In genomic region chr7:159061209-159061608, GRCh38 we compare ENCODE assay signal across 17 cellular contexts.
DNase-seq lines count a peak whose midpoint lies in the region; ATAC-seq, FAIRE-seq and TF ChIP-seq lines count a peak whose summit lies in the region.
"Had no signal": no experiment of that assay in that cellular context is flagged by ENCODE, and none has a peak within 500 bp of the region (broad histone marks: within the 10 kb centered on the region; RNA-seq: fewer than 3 reads in every experiment).

No MANE protein-coding gene starts in this region.

- H4K91ac ChIP-seq in H1 (replicated peaks; ENCODE audit: insufficient read length, low read length) = no peak overlapping the region
- H4K91ac ChIP-seq in mesenchymal stem cell (ENCODE audit: low read length) = no peak overlapping the region

- WGBS in H1 (ENCODE audit: extremely low coverage in 1 of 2, insufficient coverage in 1 of 2, insufficient read length in 1 of 2, insufficient replicate concordance in 2 of 2, low coverage in 1 of 2, low lambda C conversion rate in 2 of 2, missing lambda C conversion rate in 1 of 2), 2 experiments = 94% methylated on average over 4 of the region's 4 CpGs; no CpG with 5 or more reads in 1 of the 2 experiments
- WGBS in testis, 2 donors = 66 to 87% methylated on average over 4 of the region's 4 CpGs
- 88% methylated on average over 3 of the region's 4 CpGs for WGBS in mesenchymal stem cell
- WGBS in tibial nerve, 2 donors = 89 to 90% methylated on average over 4 of the region's 4 CpGs

- no peaks in the 10 kb centered on the region for H3K9me3 Mint-ChIP-seq in mesothelial cell of epicardium

- H3K4me1 ChIP-seq in H1 (replicated peaks in 1 of 4; ENCODE audit: control insufficient read depth in 3 of 4, insufficient read depth in 4 of 4, low read length in 3 of 4) = peaks cover 0 to 4% (median 2%) of the 10 kb centered on the region in 4 experiments; a peak in 1 of 7 replicates
- H3K4me1 ChIP-seq in testis = peaks cover 6% of the 10 kb centered on the region
- H3K4me1 ChIP-seq in mesenchymal stem cell (ENCODE audit: control insufficient read depth, insufficient read depth, low read depth, low read length) = peaks cover 8% of the 10 kb centered on the region
- no peaks in the 10 kb centered on the region for H3K4me1 ChIP-seq in tibial nerve

- intact Hi-C loops in testis (cut with DNase I; ENCODE audit: low total_unique reads) = no loop called here

- H4K5ac ChIP-seq in H1 (ENCODE audit: insufficient read length, low read depth, low read length) = no peak overlapping the region

- POLR2A ChIA-PET in H1 (lab: Charles Lee; ENCODE audit: partially characterized antibody) = no interaction called here

- DNase-seq in H1 (ENCODE audit: low read depth in 1 of 2, low spot score in 2 of 2) (no peak), mesothelial cell of epicardium (ENCODE audit: low spot score in 2 of 2, unreplicated experiment in 2 of 2) (no peak), testis (no peak), MV-4-11 (lab: John Stamatoyannopoulos, UW) (no peak), mesenchymal stem cell (no peak), tibial nerve (ENCODE audit: low spot score in 2 of 2) (no peak)
- DNase-seq: ACHN; CD4-positive, alpha-beta memory T cell; DMS153; DMS79; GDM1 had no signal

- no peaks in the 10 kb centered on the region for H3K36me3 ChIP-seq in H1 (ENCODE audit: control insufficient read depth in 2 of 4, insufficient read depth in 4 of 4, low read length in 3 of 4)
- no peaks in the 10 kb centered on the region for H3K36me3 ChIP-seq in testis (ENCODE audit: low read depth, missing control alignments)
- no peaks in the 10 kb centered on the region for H3K36me3 ChIP-seq in mesenchymal stem cell (ENCODE audit: control insufficient read depth in 1 of 2, insufficient read depth in 2 of 2, low read depth in 1 of 2, low read length in 2 of 2)
- H3K36me3 ChIP-seq in tibial nerve = no peaks in the 10 kb centered on the region
- H3K36me3 ChIP-seq: HAP-1 had no signal

- peaks cover 0 to 3% of the 10 kb centered on the region in 2 experiments; a peak in 1 of 4 replicates for H3K9me3 ChIP-seq in H1 (ENCODE audit: insufficient read depth in 2 of 2, low read depth in 1 of 2, low read length in 1 of 2)
- H3K9me3 ChIP-seq in testis = no peaks in the 10 kb centered on the region
- no peaks in the 10 kb centered on the region for H3K9me3 ChIP-seq in mesenchymal stem cell (ENCODE audit: control insufficient read depth, low read length)
- H3K9me3 ChIP-seq in tibial nerve = no peaks in the 10 kb centered on the region
- H3K9me3 ChIP-seq: HAP-1 had no signal

- H4K8ac ChIP-seq in H1 (ENCODE audit: extremely low read depth, insufficient read depth, low read length) (no peak overlapping the region), mesenchymal stem cell (ENCODE audit: low read length) (no peak overlapping the region)

- TF ChIP-seq POLR2A in H1 (IDR thresholded peaks at IDR 0.05; ENCODE audit: control extremely low read depth in 1 of 2, low read depth in 2 of 2, low read length in 2 of 2) (no peak), testis (IDR thresholded peaks at IDR 0.05) (no peak), tibial nerve (IDR thresholded peaks at IDR 0.05) (no peak)

- H3K18ac ChIP-seq in H1 (ENCODE audit: extremely low read depth, low read length) = no peak overlapping the region
- no peak overlapping the region for H3K18ac ChIP-seq in mesenchymal stem cell (ENCODE audit: low read depth in 1 of 2, low read length in 2 of 2)

- H2BK12ac ChIP-seq in H1 (ENCODE audit: low read depth, low read length) (no peak overlapping the region; the same call in 1 of the 2 replicates), mesenchymal stem cell (ENCODE audit: low read length in 2 of 2) (no peak overlapping the region)

- H3K23me2 ChIP-seq in H1 (ENCODE audit: low read depth, low read length) = peaks cover 14% of the 10 kb centered on the region; the same call in 1 of the 2 replicates

- peaks cover 11% of the 10 kb centered on the region for H3K27me3 Mint-ChIP-seq in mesothelial cell of epicardium (ENCODE audit: low read depth)

- no peaks in the 10 kb centered on the region for H3K36me3 Mint-ChIP-seq in mesothelial cell of epicardium
- H3K36me3 Mint-ChIP-seq: CD4-positive, alpha-beta memory T cell had no signal

- H3K27me3 ChIP-seq in H1 (replicated peaks in 1 of 4; ENCODE audit: control insufficient read depth in 3 of 4, extremely low read depth in 1 of 4, insufficient read depth in 3 of 4, low read length in 3 of 4) (peaks cover 0 to 4% (median 0%) of the 10 kb centered on the region in 4 experiments; a peak in 1 of 7 replicates), testis (no peaks in the 10 kb centered on the region), mesenchymal stem cell (ENCODE audit: control insufficient read depth in 1 of 2, insufficient read depth in 1 of 2, low read length in 2 of 2) (peaks cover 0 to 4% of the 10 kb centered on the region in 2 experiments), tibial nerve (peaks cover 0 to 6% of the 10 kb centered on the region in 2 donors)

- no peak overlapping the region for H2AFZ ChIP-seq in H1 (ENCODE audit: low read length)
- H2AFZ ChIP-seq in mesenchymal stem cell (ENCODE audit: low read depth, low read length) = no peak overlapping the region

- H2BK20ac ChIP-seq in H1 (ENCODE audit: low read length) = no peak overlapping the region

- no peaks in the 10 kb centered on the region for H3K79me2 ChIP-seq in H1 (ENCODE audit: control insufficient read depth in 1 of 2, insufficient read depth in 2 of 2, low read length in 2 of 2)

- H3K27ac ChIP-seq in H1 (ENCODE audit: low read depth, low read length) = no peak overlapping the region
- no peak overlapping the region for H3K27ac ChIP-seq in testis
- no peak overlapping the region for H3K27ac ChIP-seq in mesenchymal stem cell (ENCODE audit: low read length, poor library complexity, severe bottlenecking)
- no peak overlapping the region for H3K27ac ChIP-seq in tibial nerve
- H3K27ac ChIP-seq: C4-2B had no signal

- peak overlapping the region in 1 of 4 experiments; percentile 46; a peak in 1 of 8 replicates for H3K4me3 ChIP-seq in H1 (ENCODE audit: extremely low read depth in 1 of 4, insufficient read depth in 2 of 4, low read depth in 3 of 4, low read length in 4 of 4)
- peak overlapping the region; percentile 21 to 46 for H3K4me3 ChIP-seq in testis
- H3K4me3 ChIP-seq in mesenchymal stem cell (ENCODE audit: insufficient read depth in 1 of 2, low read depth in 1 of 2, low read length in 2 of 2) = no peak overlapping the region
- no peak overlapping the region for H3K4me3 ChIP-seq in tibial nerve
- H3K4me3 ChIP-seq: HAP-1 had no signal

- CTCF ChIA-PET in H1 (lab: Charles Lee; ENCODE audit: partially characterized antibody) = interaction anchor here (0.7 kb wide), 1 partner anchor 38 kb away, joined by 3 read pairs; no protein-coding TSS in a partner anchor

- H3K14ac ChIP-seq in H1 (ENCODE audit: insufficient read length) (no peak overlapping the region), mesenchymal stem cell (ENCODE audit: low read length in 2 of 2) (no peak overlapping the region)

- no peak overlapping the region for H3K4ac ChIP-seq in H1 (replicated peaks; ENCODE audit: insufficient read length, low read depth, low read length)
- H3K4ac ChIP-seq in mesenchymal stem cell (ENCODE audit: low read depth in 1 of 2, low read length in 2 of 2) = no peak overlapping the region

- H2BK5ac ChIP-seq in H1 (ENCODE audit: low read depth, low read length) (no peak overlapping the region), mesenchymal stem cell (ENCODE audit: low read depth, low read length, poor library complexity, severe bottlenecking) (no peak overlapping the region)

- TF ChIP-seq EP300 in H1 (IDR thresholded peaks at IDR 0.05; ENCODE audit: borderline replicate concordance in 1 of 2, low read depth in 2 of 2, low read length in 2 of 2) = no peak
- no peak for TF ChIP-seq EP300 in tibial nerve (IDR thresholded peaks at IDR 0.05)

- no peak overlapping the region for H3K56ac ChIP-seq in H1 (replicated peaks; ENCODE audit: insufficient read length, low read depth, low read length)

- H2AK5ac ChIP-seq in H1 (ENCODE audit: low read depth, low read length) (no peak overlapping the region), mesenchymal stem cell (ENCODE audit: low read length, severe bottlenecking) (no peak overlapping the region)

- H4K20me1 ChIP-seq in H1 (replicated peaks in 1 of 2; ENCODE audit: control insufficient read depth in 1 of 2, insufficient read depth in 2 of 2, low read length in 2 of 2) = no peaks in the 10 kb centered on the region

- H3K27ac Mint-ChIP-seq in mesothelial cell of epicardium = peak overlapping the region; percentile 34
- H3K27ac Mint-ChIP-seq: CD4-positive, alpha-beta memory T cell had no signal

- H3K79me1 ChIP-seq in H1 (ENCODE audit: low read depth, low read length) (no peaks in the 10 kb centered on the region), mesenchymal stem cell (replicated peaks; ENCODE audit: low read length, poor library complexity, severe bottlenecking) (no peaks in the 10 kb centered on the region)

- FAIRE-seq in H1 (lab: Jason Lieb, UNC) = no peak
- FAIRE-seq: A204.1, GM12892, GM18507 had no signal

- H3K23ac ChIP-seq in H1 (ENCODE audit: insufficient read length) = no peak overlapping the region
- no peak overlapping the region for H3K23ac ChIP-seq in mesenchymal stem cell (ENCODE audit: low read length in 2 of 2)

- TF ChIP-seq RAD21 in H1 (IDR thresholded peaks at IDR 0.05 in 1 of 2, conservative IDR thresholded peaks at IDR 0.05 in 1 of 2; ENCODE audit: low read depth in 2 of 2, low read length in 2 of 2) = no peak

- H3K4me3 Mint-ChIP-seq in mesothelial cell of epicardium = peak overlapping the region; percentile 34
- H3K4me3 Mint-ChIP-seq: CD4-positive, alpha-beta memory T cell had no signal

- H3K9ac ChIP-seq in H1 (replicated peaks in 1 of 4; ENCODE audit: extremely low read depth in 1 of 4, low read depth in 3 of 4, low read length in 3 of 4) (no peak overlapping the region), mesenchymal stem cell (ENCODE audit: low read length) (no peak overlapping the region)

- H2BK15ac ChIP-seq in H1 (ENCODE audit: low read length) (no peak overlapping the region), mesenchymal stem cell (ENCODE audit: low read depth, poor library complexity, severe bottlenecking) (no peak overlapping the region)

- H3K4me1 Mint-ChIP-seq in mesothelial cell of epicardium = peaks cover 3% of the 10 kb centered on the region
- H3K4me1 Mint-ChIP-seq: CD4-positive, alpha-beta memory T cell had no signal

- H2BK120ac ChIP-seq in H1 (replicated peaks; ENCODE audit: low read depth, low read length) (no peak overlapping the region), mesenchymal stem cell (ENCODE audit: low read depth, low read length) (no peak overlapping the region)

- H3K4me2 ChIP-seq in H1 (ENCODE audit: insufficient read depth in 1 of 2, low read depth in 2 of 2, low read length in 2 of 2) (peak overlapping the region; percentile 52 to 56), mesenchymal stem cell (ENCODE audit: low read length, poor library complexity, severe bottlenecking) (no peak overlapping the region)

- TF ChIP-seq CTCF in H1 (IDR thresholded peaks at IDR 0.05; ENCODE audit: control extremely low read depth in 1 of 3, insufficient read depth in 1 of 3, low read depth in 1 of 3, low read length in 3 of 3) (no peak), mesothelial cell of epicardium (IDR thresholded peaks at IDR 0.05; ENCODE audit: unreplicated experiment) (no peak), testis (IDR thresholded peaks at IDR 0.05) (no peak), tibial nerve (IDR thresholded peaks at IDR 0.05) (no peak)

- ATAC-seq in GM21381 (IDR thresholded peaks at IDR 0.05; ENCODE audit: unreplicated experiment) = no peak

Comparison
In these comparisons a context has a peak if more than half of its experiments do, and no peak if none do; other contexts are left out.
1. H3K4me3 ChIP-seq: peak in testis (2 of 2); none in mesenchymal stem cell (0 of 2) and tibial nerve (0 of 4).